1 cellular context compared by ENCODE assay signal in the genomic region with DNA sequence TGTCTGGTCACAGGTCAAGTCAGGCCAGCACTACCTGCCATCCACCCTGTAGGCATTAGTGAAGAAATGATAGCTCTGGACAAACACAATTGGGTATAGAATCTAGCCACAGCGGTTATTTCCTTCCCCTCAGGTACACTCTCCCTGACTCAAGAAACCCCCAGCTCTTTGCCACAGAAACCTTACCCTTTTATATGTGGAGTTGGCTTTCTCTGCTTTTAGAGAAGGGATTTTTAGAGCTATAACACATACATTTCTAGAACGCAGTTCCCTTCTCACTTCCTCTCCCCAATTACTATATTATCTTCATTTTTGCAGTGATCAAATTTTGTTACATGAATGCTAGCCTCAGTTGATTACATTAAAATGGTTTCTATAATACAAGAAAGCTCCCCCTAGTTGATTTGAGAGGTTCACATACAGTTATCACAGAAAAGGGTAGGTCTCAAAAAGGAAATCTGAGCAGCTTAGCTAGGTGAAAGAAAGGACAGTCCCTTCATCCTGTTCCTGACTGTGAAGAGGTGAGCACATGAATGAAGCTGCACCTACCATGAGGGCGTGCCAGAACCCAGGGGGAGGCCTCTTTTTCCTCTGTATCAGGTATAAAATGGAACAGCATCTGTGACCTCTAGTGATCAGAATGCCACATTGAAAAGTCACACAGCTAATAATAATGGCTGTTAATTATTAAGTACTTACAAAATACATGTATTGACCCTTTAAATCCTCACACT.
TF ChIP-seq lines count a peak whose summit lies in the region.

No MANE protein-coding gene starts in this region.

TF ChIP-seq in WTC11, 78 proteins besides CTCF, POLR2A, EP300 and RAD21 (continued from another document):
- TF ChIP-seq, protein P1, sequence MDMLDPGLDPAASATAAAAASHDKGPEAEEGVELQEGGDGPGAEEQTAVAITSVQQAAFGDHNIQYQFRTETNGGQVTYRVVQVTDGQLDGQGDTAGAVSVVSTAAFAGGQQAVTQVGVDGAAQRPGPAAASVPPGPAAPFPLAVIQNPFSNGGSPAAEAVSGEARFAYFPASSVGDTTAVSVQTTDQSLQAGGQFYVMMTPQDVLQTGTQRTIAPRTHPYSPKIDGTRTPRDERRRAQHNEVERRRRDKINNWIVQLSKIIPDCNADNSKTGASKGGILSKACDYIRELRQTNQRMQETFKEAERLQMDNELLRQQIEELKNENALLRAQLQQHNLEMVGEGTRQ (CRISPR knock-in tag; IDR thresholded peaks at IDR 0.05) = no peak
- TF ChIP-seq PRRX2 (CRISPR knock-in tag; IDR thresholded peaks at IDR 0.05) = no peak
- no peak for TF ChIP-seq TEAD4 (CRISPR knock-in tag; IDR thresholded peaks at IDR 0.05)
- TF ChIP-seq GRHL2 (CRISPR knock-in tag; IDR thresholded peaks at IDR 0.05; ENCODE audit: insufficient replicate concordance, severe bottlenecking) = no peak
- TF ChIP-seq ZNF416 (CRISPR knock-in tag; IDR thresholded peaks at IDR 0.05) = no peak
- no peak for TF ChIP-seq FOXP1 (CRISPR knock-in tag; IDR thresholded peaks at IDR 0.05; ENCODE audit: borderline replicate concordance)
